Comparison of ENCODE assay signal across 11 cellular contexts in the genomic region with DNA sequence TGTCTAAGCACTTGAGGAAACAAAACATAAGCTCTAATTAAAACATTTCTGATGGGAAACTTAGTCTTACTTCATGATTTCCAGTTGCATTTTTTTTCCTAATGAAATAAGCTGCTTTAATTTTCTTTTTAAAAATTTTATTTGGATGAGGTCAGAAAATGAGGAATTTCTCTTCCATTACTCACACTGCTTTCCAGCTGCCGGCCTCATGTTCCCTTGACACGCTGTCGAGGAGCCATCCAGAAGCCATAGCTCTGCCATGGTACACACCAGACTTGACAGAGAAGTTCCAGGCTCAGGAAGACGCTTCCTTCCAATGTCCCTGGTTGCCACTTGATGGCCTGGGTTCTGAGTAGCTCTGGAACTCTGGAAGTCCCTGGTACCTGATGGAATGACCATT. TPM values are rescaled to one million over a fixed set of nuclear protein-coding genes. Genes with fewer than 3 reads are reported as not detected.
DNase-seq lines count a peak whose midpoint lies in the region; ATAC-seq and TF ChIP-seq lines count a peak whose summit lies in the region.
"Had no signal": no experiment of that assay in that cellular context is flagged by ENCODE, and none has a peak within 500 bp of the region (broad histone marks: within the 10 kb centered on the region; RNA-seq: fewer than 3 reads in every experiment).

No MANE protein-coding gene starts in this region.

- no peaks in the 10 kb centered on the region for H3K27me3 ChIP-seq in left ventricle myocardium inferior (ENCODE audit: low read depth)
- H3K27me3 ChIP-seq: gastroesophageal sphincter had no signal

- H3K36me3 ChIP-seq in left ventricle myocardium inferior = no peaks in the 10 kb centered on the region
- H3K36me3 ChIP-seq: gastroesophageal sphincter had no signal

- POLR2A ChIA-PET in activated CD4-positive, alpha-beta T cell treated with anti-CD3 and anti-CD28 coated beads for 36 hours (lab: Charles Lee) = interaction anchor here (0.6 to 1.9 kb wide), 5 partner anchors 11 to 469 kb away, joined by 3 to 18 read pairs (median 3); a partner anchor contains a TSS

- ATAC-seq in activated CD4-positive, alpha-beta T cell treated with anti-CD3 and anti-CD28 coated beads for 36 hours = no peak
- ATAC-seq in activated T-helper 17 cell treated with anti-CD3 and anti-CD28 coated beads, Interleukin-2, amount 50 U/mL, for 72 hours (replicated peaks) = no peak
- no peak for ATAC-seq in stimulated activated naive CD8-positive, alpha-beta T cell treated with anti-CD3 and anti-CD28 coated beads, Interleukin-15, amount 100 ng/mL, for 72 hours
- ATAC-seq in GM21360 (IDR thresholded peaks at IDR 0.05; ENCODE audit: unreplicated experiment) = no peak
- no peak for ATAC-seq in GM18498 (IDR thresholded peaks at IDR 0.05; ENCODE audit: unreplicated experiment)
- ATAC-seq: gastroesophageal sphincter had no signal

- no peaks in the 10 kb centered on the region for H3K9me3 ChIP-seq in left ventricle myocardium inferior (replicated peaks)
- H3K9me3 ChIP-seq: gastroesophageal sphincter had no signal

- peak overlapping the region; percentile 47 for H3K4me3 ChIP-seq in left ventricle myocardium inferior

- peaks cover 2% of the 10 kb centered on the region for H3K36me3 Mint-ChIP-seq in activated CD4-positive, alpha-beta T cell treated with anti-CD3 and anti-CD28 coated beads for 36 hours (ENCODE audit: low read depth)
- no peaks in the 10 kb centered on the region for H3K36me3 Mint-ChIP-seq in activated T-helper 17 cell treated with anti-CD3 and anti-CD28 coated beads, Interleukin-2, amount 50 U/mL, for 72 hours (ENCODE audit: low read depth)

- no peak overlapping the region for H3K4me3 Mint-ChIP-seq in activated CD4-positive, alpha-beta T cell treated with anti-CD3 and anti-CD28 coated beads for 36 hours
- peak overlapping the region; percentile 94 for H3K4me3 Mint-ChIP-seq in activated T-helper 17 cell treated with anti-CD3 and anti-CD28 coated beads, Interleukin-2, amount 50 U/mL, for 72 hours
- peak overlapping the region in 1 of 2 donors; percentile 80 for H3K4me3 Mint-ChIP-seq in stimulated activated naive CD8-positive, alpha-beta T cell treated with anti-CD3 and anti-CD28 coated beads, Interleukin-15, amount 100 ng/mL, for 72 hours

- no peaks in the 10 kb centered on the region for H3K27me3 Mint-ChIP-seq in activated CD4-positive, alpha-beta T cell treated with anti-CD3 and anti-CD28 coated beads for 36 hours
- no peaks in the 10 kb centered on the region for H3K27me3 Mint-ChIP-seq in activated T-helper 17 cell treated with anti-CD3 and anti-CD28 coated beads, Interleukin-2, amount 50 U/mL, for 72 hours
- H3K27me3 Mint-ChIP-seq in stimulated activated naive CD8-positive, alpha-beta T cell treated with anti-CD3 and anti-CD28 coated beads, Interleukin-15, amount 100 ng/mL, for 72 hours = no peaks in the 10 kb centered on the region

- CTCF ChIA-PET in activated CD4-positive, alpha-beta T cell treated with anti-CD3 and anti-CD28 coated beads for 36 hours (lab: Charles Lee) = interaction anchor here (0.8 to 7.3 kb wide), 18 partner anchors 10 to 260 kb away, joined by 3 to 72 read pairs (median 3); a partner anchor contains a TSS

- H3K27ac ChIP-seq in left ventricle myocardium inferior (replicated peaks) = peak overlapping the region; percentile 46

- H3K4me1 ChIP-seq in left ventricle myocardium inferior = peaks cover 43% of the 10 kb centered on the region

- H3K4me1 Mint-ChIP-seq in activated CD4-positive, alpha-beta T cell treated with anti-CD3 and anti-CD28 coated beads for 36 hours = peaks cover 61% of the 10 kb centered on the region
- peaks cover 34% of the 10 kb centered on the region for H3K4me1 Mint-ChIP-seq in activated T-helper 17 cell treated with anti-CD3 and anti-CD28 coated beads, Interleukin-2, amount 50 U/mL, for 72 hours
- H3K4me1 Mint-ChIP-seq in stimulated activated naive CD8-positive, alpha-beta T cell treated with anti-CD3 and anti-CD28 coated beads, Interleukin-15, amount 100 ng/mL, for 72 hours = peaks cover 64% of the 10 kb centered on the region

- no peak for DNase-seq in activated CD4-positive, alpha-beta T cell treated with anti-CD3 and anti-CD28 coated beads for 36 hours
- DNase-seq in activated CD4-positive, alpha-beta T cell treated with anti-CD3 and anti-CD28 coated beads for 4 hours = no peak
- peak; percentile 20 for DNase-seq in left ventricle myocardium inferior
- DNase-seq in stimulated activated naive CD8-positive, alpha-beta T cell treated with anti-CD3 and anti-CD28 coated beads, Interleukin-15, amount 100 ng/mL, for 72 hours = no peak
- DNase-seq in Ammon's horn (ENCODE audit: low spot score) = no peak
- DNase-seq: 8988T, NCI-H524 had no signal

- H3K27ac Mint-ChIP-seq in activated CD4-positive, alpha-beta T cell treated with anti-CD3 and anti-CD28 coated beads for 36 hours = peak overlapping the region; percentile 96
- H3K27ac Mint-ChIP-seq in activated T-helper 17 cell treated with anti-CD3 and anti-CD28 coated beads, Interleukin-2, amount 50 U/mL, for 72 hours = peak overlapping the region; percentile 99
- peak overlapping the region; percentile 97 to 100 for H3K27ac Mint-ChIP-seq in stimulated activated naive CD8-positive, alpha-beta T cell treated with anti-CD3 and anti-CD28 coated beads, Interleukin-15, amount 100 ng/mL, for 72 hours

- no peaks in the 10 kb centered on the region for H3K9me3 Mint-ChIP-seq in activated CD4-positive, alpha-beta T cell treated with anti-CD3 and anti-CD28 coated beads for 36 hours (ENCODE audit: low read depth)
- peaks cover 4% of the 10 kb centered on the region for H3K9me3 Mint-ChIP-seq in activated T-helper 17 cell treated with anti-CD3 and anti-CD28 coated beads, Interleukin-2, amount 50 U/mL, for 72 hours
- H3K9me3 Mint-ChIP-seq in stimulated activated naive CD8-positive, alpha-beta T cell treated with anti-CD3 and anti-CD28 coated beads, Interleukin-15, amount 100 ng/mL, for 72 hours = no peaks in the 10 kb centered on the region

- TF ChIP-seq CTCF in left ventricle myocardium inferior (IDR thresholded peaks at IDR 0.05; ENCODE audit: borderline replicate concordance) = no peak

- intact Hi-C loops in activated CD4-positive, alpha-beta T cell treated with anti-CD3 and anti-CD28 coated beads for 36 hours (cut with DNase I, micrococcal nuclease) = loop anchor here (5.0 kb wide), 6 partner anchors 78 to 588 kb away; a partner anchor contains a TSS
- intact Hi-C loops in left ventricle myocardium inferior (cut with micrococcal nuclease) = no loop called here

RNA-seq across cellular contexts. Expression of a gene that starts 12.1 kb away (rescaled TPM):
- total RNA-seq in activated CD4-positive, alpha-beta T cell treated with anti-CD3 and anti-CD28 coated beads for 36 hours = 10 to 100 TPM; 59.4 to 83.8 TPM
- total RNA-seq in activated T-helper 17 cell treated with anti-CD3 and anti-CD28 coated beads, Interleukin-2, amount 50 U/mL, for 72 hours = 10 to 100 TPM; 31.6 to 32.5 TPM
- 120 TPM for total RNA-seq in left ventricle myocardium inferior
